2 cellular contexts compared by ENCODE assay signal in genomic region chr4:38600575-38600974, GRCh38.
TF ChIP-seq lines count a peak whose summit lies in the region.

No MANE protein-coding gene starts in this region.

TF ChIP-seq in GM12878, 131 proteins besides CTCF, POLR2A, EP300 and RAD21 (continued from another document):
- TF ChIP-seq E2F4 (IDR thresholded peaks at IDR 0.05; ENCODE audit: low read depth, low read length) (no peak), PBX3 (IDR thresholded peaks at IDR 0.05; ENCODE audit: insufficient replicate concordance, low read depth, low read length) (no peak), CREB1 (IDR thresholded peaks at IDR 0.05; ENCODE audit: low read depth) (no peak), SMC3 (IDR thresholded peaks at IDR 0.05; ENCODE audit: borderline replicate concordance, low read length) (peak; percentile 26; the same call in 1 of the 2 replicates)

TF ChIP-seq in GM23338, 12 proteins besides CTCF, POLR2A, EP300 and RAD21 (continued from another document):
- TF ChIP-seq REST (IDR thresholded peaks at IDR 0.05; ENCODE audit: unreplicated experiment) (no peak), EZH2phosphoT487 (IDR thresholded peaks at IDR 0.05; ENCODE audit: unreplicated experiment) (no peak), EZH2 (IDR thresholded peaks at IDR 0.05; ENCODE audit: low read depth, unreplicated experiment) (no peak), NANOG (IDR thresholded peaks at IDR 0.05; ENCODE audit: borderline replicate concordance) (no peak), ZNF462 (CRISPR knock-in tag; IDR thresholded peaks at IDR 0.05) (no peak)
